ENCODE assay signal across 8 cellular contexts in genomic region chr11:66268210-66268952, GRCh38. TPM values are rescaled to one million over a fixed set of nuclear protein-coding genes. Genes with fewer than 3 reads are reported as not detected.
A peak's percentile ranks its signal among the peaks of the same experiment; 100 is the strongest.
DNase-seq lines count a peak whose midpoint lies in the region; ATAC-seq and TF ChIP-seq lines count a peak whose summit lies in the region.

Gene RAB1B, plus strand, starts transcription at chr11:66268639. Its CDS starts 41 bp downstream, at chr11:66268680.

- H3K9me3 Mint-ChIP-seq in central memory CD8-positive, alpha-beta T cell, result no peaks in the 10 kb centered on the region

- DNase-seq in AG09309 (ENCODE audit: low read depth) (peak; percentile 96), NCI-H446 (lab: John Stamatoyannopoulos, UW) (peak; percentile 99 to 100), inferior parietal cortex (ENCODE audit: extremely low spot score) (peak; percentile 100), spleen (peak; percentile 100)
- peak; percentile 100 for DNase-seq in activated CD4-positive, CD25-positive, alpha-beta regulatory T cell treated with anti-CD3 and anti-CD28 coated beads, Interleukin-2, amount 50 U/mL, for 16 hours (ENCODE audit: low read depth, low spot score)
- peak; percentile 99 for DNase-seq in central memory CD8-positive, alpha-beta T cell (ENCODE audit: low spot score in 2 of 2)

- TF ChIP-seq CTCF in AG09309 (IDR thresholded peaks at IDR 0.05; ENCODE audit: control insufficient read depth, insufficient read depth, low read depth, low read length, missing control alignments) (no peak), spleen (IDR thresholded peaks at IDR 0.05 in 8 of 11, conservative IDR thresholded peaks at IDR 0.05 in 3 of 11) (peak in 1 of 11 experiments; percentile 9)

- peak; percentile 75 for ATAC-seq in GM19025 (IDR thresholded peaks at IDR 0.05; ENCODE audit: low read depth, unreplicated experiment)
- peak; percentile 72 for ATAC-seq in HG03342 (IDR thresholded peaks at IDR 0.05; ENCODE audit: unreplicated experiment)
- ATAC-seq in central memory CD8-positive, alpha-beta T cell (replicated peaks; ENCODE audit: extremely low read depth, poor library complexity, severe bottlenecking), result peak; percentile 84

- H3K9me3 ChIP-seq in spleen, result no peaks in the 10 kb centered on the region

- peak in 1 of 3 donors; percentile 57 for TF ChIP-seq POLR2A in spleen (IDR thresholded peaks at IDR 0.05)

- no peaks in the 10 kb centered on the region for H3K27me3 Mint-ChIP-seq in central memory CD8-positive, alpha-beta T cell

- intact Hi-C loops in spleen (cut with DNase I; ENCODE audit: low total_unique reads), result no loop called here

- 0 to 1% (median 0%) methylated on average over 37 to 65 of the region's 65 CpGs for WGBS in spleen, 5 donors

- H3K4me3 Mint-ChIP-seq in central memory CD8-positive, alpha-beta T cell, result peak within 1 kb of the TSS; percentile 94

- peaks cover 0 to 64% (median 26%) of the 10 kb centered on the region in 6 donors for H3K36me3 ChIP-seq in spleen

- peak within 1 kb of the TSS; percentile 94 to 99 (median 96) for H3K27ac ChIP-seq in spleen

- peaks cover 54% of the 10 kb centered on the region for H3K4me1 Mint-ChIP-seq in central memory CD8-positive, alpha-beta T cell

- H3K27me3 ChIP-seq in spleen (replicated peaks in 1 of 7), result no peaks in the 10 kb centered on the region

- peaks cover 47% of the 10 kb centered on the region for H3K36me3 Mint-ChIP-seq in central memory CD8-positive, alpha-beta T cell (ENCODE audit: insufficient read depth)

- H3K4me3 ChIP-seq in AG09309 (ENCODE audit: control insufficient read depth, low read depth, low read length) (peak within 1 kb of the TSS; percentile 88), spleen (peak within 1 kb of the TSS; percentile 82 to 99 (median 90))

- H3K4me1 ChIP-seq in spleen, result peaks cover 17 to 67% (median 56%) of the 10 kb centered on the region in 6 donors

- H3K27ac Mint-ChIP-seq in central memory CD8-positive, alpha-beta T cell (ENCODE audit: low read depth), result peak within 1 kb of the TSS; percentile 97

RNA-seq across cellular contexts. Expression of gene RAB1B, which starts in this region (rescaled TPM):
- total RNA-seq in spleen, result 100 to 1,000 TPM; 101 to 130 (median 123) TPM
- polyA plus RNA-seq in spleen, result 100 to 1,000 TPM in 1 of 3 donors, 10 to 100 TPM in 2; 66.8 to 150 (median 77.0) TPM

Comparison
In these comparisons a context has a peak if more than half of its experiments do, and no peak if none do; other contexts are left out.
1. Peak in every context shown above with its lines: DNase-seq, ATAC-seq, H3K4me3 ChIP-seq and H3K27ac ChIP-seq.